Comparison of ENCODE assay signal across 1 cellular context in genomic region chr1:204011426-204011825, GRCh38.
TF ChIP-seq lines count a peak whose summit lies in the region.

No MANE protein-coding gene starts in this region.

TF ChIP-seq in HepG2, 621 proteins besides CTCF, POLR2A, EP300 and RAD21:
- TF ChIP-seq RNF219 (CRISPR knock-in tag; IDR thresholded peaks at IDR 0.05) (no peak), ATF7 (IDR thresholded peaks at IDR 0.05) (no peak), ATF7 (CRISPR knock-in tag; IDR thresholded peaks at IDR 0.05) (no peak), TEAD2 (CRISPR knock-in tag; IDR thresholded peaks at IDR 0.05) (no peak), SNAPC5 (CRISPR knock-in tag; IDR thresholded peaks at IDR 0.05; ENCODE audit: borderline replicate concordance) (no peak), ZNF460 (CRISPR knock-in tag; IDR thresholded peaks at IDR 0.05; ENCODE audit: borderline replicate concordance) (no peak), ZNF772 (CRISPR knock-in tag; IDR thresholded peaks at IDR 0.05) (no peak), ZNF530 (CRISPR knock-in tag; IDR thresholded peaks at IDR 0.05; ENCODE audit: low read depth) (no peak), PAF1 (CRISPR knock-in tag; IDR thresholded peaks at IDR 0.05) (no peak), ZBTB37 (CRISPR knock-in tag; IDR thresholded peaks at IDR 0.05) (no peak), TBX2 (CRISPR knock-in tag; IDR thresholded peaks at IDR 0.05; ENCODE audit: borderline replicate concordance) (no peak), MXI1 (IDR thresholded peaks at IDR 0.05; ENCODE audit: borderline replicate concordance, low read depth, low read length) (no peak), ELF1 (CRISPR knock-in tag; IDR thresholded peaks at IDR 0.05) (no peak), ZBTB4 (CRISPR knock-in tag; IDR thresholded peaks at IDR 0.05; ENCODE audit: borderline replicate concordance) (no peak), ZNF883 (CRISPR knock-in tag; IDR thresholded peaks at IDR 0.05; ENCODE audit: not compliant biosample characterization) (no peak), SRSF4 (IDR thresholded peaks at IDR 0.05; ENCODE audit: low read depth, low read length, poor library complexity, severe bottlenecking) (no peak), ZNF256 (CRISPR knock-in tag; conservative IDR thresholded peaks at IDR 0.05) (no peak), STAG1 (CRISPR knock-in tag; IDR thresholded peaks at IDR 0.05) (no peak), KAT7 (CRISPR knock-in tag; IDR thresholded peaks at IDR 0.05; ENCODE audit: borderline replicate concordance) (no peak), FOXA1 (IDR thresholded peaks at IDR 0.05) (no peak), FOXA1 (CRISPR knock-in tag; IDR thresholded peaks at IDR 0.05) (no peak), FIP1L1 (IDR thresholded peaks at IDR 0.05; ENCODE audit: borderline replicate concordance, insufficient read depth, low read depth, low read length) (no peak)
TF ChIP-seq in HepG2: peak in this region for 0.
